In the genomic region with DNA sequence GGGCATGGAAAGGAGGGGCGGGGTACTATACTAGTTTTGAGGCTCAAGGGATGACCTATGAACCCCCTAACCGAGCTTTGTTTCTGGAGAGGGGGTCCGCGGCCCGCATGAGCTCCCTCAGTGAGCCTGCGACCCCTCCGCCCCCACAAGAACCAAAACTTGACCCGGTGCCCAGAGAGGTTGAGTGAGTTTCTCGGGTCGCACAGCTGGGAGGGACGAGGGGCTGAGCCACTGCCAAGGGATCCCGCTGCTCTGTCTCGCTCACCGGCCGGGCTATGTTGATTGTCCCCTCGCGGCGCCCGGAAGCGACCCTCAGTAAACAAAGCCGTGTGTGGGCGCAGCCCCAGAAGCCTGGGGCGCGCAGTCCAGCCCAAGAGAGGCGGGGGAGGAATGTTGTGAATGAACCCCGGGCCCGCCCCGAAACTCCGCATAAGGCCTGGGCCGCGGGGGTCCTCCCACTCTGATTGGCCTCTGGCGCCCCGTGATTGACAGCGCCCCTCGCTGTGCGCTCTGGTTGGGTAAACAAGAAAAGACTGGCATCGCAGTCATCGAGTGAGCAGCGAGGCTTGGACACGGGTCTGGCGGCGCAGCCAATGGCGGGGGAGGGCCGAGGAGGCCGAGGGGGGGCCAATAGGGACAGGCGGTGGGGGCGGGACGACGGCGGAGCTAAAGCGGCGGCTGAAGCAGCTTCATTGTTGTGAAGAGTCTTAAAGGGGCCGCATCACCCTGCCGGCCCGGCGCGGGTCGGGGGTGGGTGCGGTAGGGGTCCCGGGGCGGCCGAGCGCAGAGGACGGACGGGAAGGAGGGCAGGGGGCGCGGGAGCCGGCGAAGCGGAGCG, we compare ENCODE assay signal across 8 cellular contexts. TPM values are rescaled to one million over a fixed set of nuclear protein-coding genes. Genes with fewer than 3 reads are reported as not detected.
DNase-seq lines count a peak whose midpoint lies in the region; ATAC-seq and TF ChIP-seq lines count a peak whose summit lies in the region.

Gene ZSWIM4, plus strand, starts transcription at position 692 of the 838 bp plus-strand sequence. CDS start 206 bp downstream, outside the sequence.

- ATAC-seq in RWPE2 (ENCODE audit: low read depth) = peak; percentile 90
- ATAC-seq in stimulated activated naive CD8-positive, alpha-beta T cell treated with anti-CD3 and anti-CD28 coated beads, Interleukin-15, Interleukin-2, amounts not matched to agents 100 U/mL and 50 U/mL, for 24 hours = peak; percentile 99

- H3K79me2 ChIP-seq in Loucy (ENCODE audit: insufficient read depth, low read length) = peaks cover 16% of the 10 kb centered on the region; the same call in 1 of the 2 replicates

- peak within 1 kb of the TSS; percentile 98 to 99 (median 99) for H3K4me3 Mint-ChIP-seq in nephron

- H3K9ac ChIP-seq in Loucy (ENCODE audit: low read depth, low read length, poor library complexity, severe bottlenecking) = peak within 1 kb of the TSS; percentile 78

- H3K27me3 ChIP-seq in H7 (ENCODE audit: control insufficient read depth, insufficient read depth, low read length) (no peaks in the 10 kb centered on the region), Loucy (ENCODE audit: insufficient read depth, low read length, poor library complexity, severe bottlenecking) (no peaks in the 10 kb centered on the region), RWPE2 (ENCODE audit: insufficient read depth, poor library complexity, severe bottlenecking) (no peaks in the 10 kb centered on the region)

- no peaks in the 10 kb centered on the region for H3K9me2 ChIP-seq in Loucy (replicated peaks; ENCODE audit: low read depth, low read length)

- H2AFZ ChIP-seq in Loucy (ENCODE audit: low read length) = peak within 1 kb of the TSS; percentile 98

- H3K36me3 ChIP-seq in H7 (replicated peaks; ENCODE audit: control insufficient read depth, insufficient read depth, low read length) = no peaks in the 10 kb centered on the region
- no peaks in the 10 kb centered on the region for H3K36me3 ChIP-seq in Loucy (ENCODE audit: insufficient read depth, low read length)
- H3K36me3 ChIP-seq in RWPE2 (ENCODE audit: low read depth) = no peaks in the 10 kb centered on the region

- H3K27me3 Mint-ChIP-seq in nephron (ENCODE audit: low read depth) = peaks cover 5% of the 10 kb centered on the region

- H3K9me3 ChIP-seq in Loucy (ENCODE audit: insufficient read depth, low read depth, low read length) (no peaks in the 10 kb centered on the region), RWPE2 (ENCODE audit: severe bottlenecking) (no peaks in the 10 kb centered on the region)

- peak within 1 kb of the TSS; percentile 88 for H3K4me2 ChIP-seq in Loucy (ENCODE audit: low read depth, low read length, poor library complexity, severe bottlenecking)

- DNase-seq in ELF-1 (ENCODE audit: low read depth, low spot score) (peak; percentile 99), H7 (peak; percentile 100), RWPE2 (ENCODE audit: low spot score) (peak; percentile 99), fibroblast of the aortic adventitia (ENCODE audit: low read depth) (peak; percentile 99)
- peak; percentile 90 for DNase-seq in activated effector memory CD4-positive, alpha-beta T cell treated with Interleukin-2 at 50 U/mL for 16 hours
- peak; percentile 96 for DNase-seq in stimulated activated naive CD8-positive, alpha-beta T cell treated with anti-CD3 and anti-CD28 coated beads, Interleukin-15, Interleukin-2, amounts not matched to agents 100 U/mL and 50 U/mL, for 24 hours

- TF ChIP-seq CTCF in Loucy (conservative IDR thresholded peaks at IDR 0.05; ENCODE audit: low read length) (no peak), RWPE2 (IDR thresholded peaks at IDR 0.05; ENCODE audit: poor library complexity, severe bottlenecking) (no peak), fibroblast of the aortic adventitia (IDR thresholded peaks at IDR 0.05; ENCODE audit: insufficient read depth, low read length) (no peak), nephron (IDR thresholded peaks at IDR 0.05; ENCODE audit: unreplicated experiment in 3 of 3) (no peak)

- peaks cover 19% of the 10 kb centered on the region for H3K4me1 ChIP-seq in Loucy (ENCODE audit: insufficient read depth, low read length, poor library complexity, severe bottlenecking)
- H3K4me1 ChIP-seq in RWPE2 (ENCODE audit: insufficient read depth, poor library complexity, severe bottlenecking) = peaks cover 13% of the 10 kb centered on the region

- H3K4me3 ChIP-seq in H7 (ENCODE audit: insufficient read depth, low read depth, low read length) (peak within 1 kb of the TSS; percentile 68), Loucy (ENCODE audit: low read length, poor library complexity, severe bottlenecking) (peak within 1 kb of the TSS; percentile 90), RWPE2 (ENCODE audit: severe bottlenecking) (peak within 1 kb of the TSS; percentile 98), fibroblast of the aortic adventitia (ENCODE audit: low read depth, low read length) (peak within 1 kb of the TSS; percentile 88)

- no peaks in the 10 kb centered on the region for H4K20me1 ChIP-seq in Loucy (ENCODE audit: insufficient read depth, low read length, poor library complexity, severe bottlenecking)

- H3F3A ChIP-seq in Loucy (ENCODE audit: low read depth) = no peaks in the 10 kb centered on the region

- peaks cover 3% of the 10 kb centered on the region for H3K36me3 Mint-ChIP-seq in nephron (ENCODE audit: low read depth)

- H3K9me3 Mint-ChIP-seq in nephron = no peaks in the 10 kb centered on the region

- H3K27ac ChIP-seq in RWPE2 (ENCODE audit: poor library complexity, severe bottlenecking) = peak within 1 kb of the TSS; percentile 91

- peak within 1 kb of the TSS; percentile 91 to 95 (median 94) for H3K27ac Mint-ChIP-seq in nephron

- H3K4me1 Mint-ChIP-seq in nephron = peaks cover 29% of the 10 kb centered on the region

RNA-seq across cellular contexts. Expression of gene ZSWIM4, which starts in this region (rescaled TPM):
- total RNA-seq in H7 (2014; rRNA removed; shearing (Covaris generic)) = 18.3 and 21.5 TPM in 2 replicates
- 0.57 and 6.7 TPM in 2 replicates for total RNA-seq in fibroblast of the aortic adventitia (ENCODE audit: low replicate concordance)

Comparison
In these comparisons a context has a peak if more than half of its experiments do, and no peak if none do; other contexts are left out.
1. Peak in every context shown above with its lines: DNase-seq, ATAC-seq, H3K4me3 ChIP-seq and H3K27ac ChIP-seq.